Comparison of ENCODE assay signal across 15 cellular contexts in genomic region chr6:139680819-139681218, GRCh38.
"Had no signal": no experiment of that assay in that cellular context is flagged by ENCODE, and none has a peak within 500 bp of the region (broad histone marks: within the 10 kb centered on the region; RNA-seq: fewer than 3 reads in every experiment).

No MANE protein-coding gene starts in this region.

- H3K27ac ChIP-seq: breast epithelium, gastroesophageal sphincter, neutrophil, skin epidermis, thyroid gland had no signal

- ATAC-seq: activated CD4-positive, CD25-positive, alpha-beta regulatory T cell treated with anti-CD3 and anti-CD28 coated beads, Interleukin-2, amount 50 U/mL, for 24 hours; gastroesophageal sphincter; left colon; naive thymus-derived CD4-positive, alpha-beta T cell; stimulated activated naive B cell treated with anti-CD40 and anti-IgM and Interleukin-4, amounts not matched to agents 10 μg/mL and 1 μg/mL and 100 μg/mL, for 72 hours had no signal

- H3K9me3 Mint-ChIP-seq: activated T-helper 1 cell treated with anti-CD3 and anti-CD28 coated beads, Interleukin-12 subunit alpha, Interleukin-12 subunit beta, Interleukin-2, Interleukin-4 antibody, amounts not matched to agents 30 ng/mL and 10 ng/mL and 1 ng/mL, durations not matched to agents 14 hours and 24 hours and 36 hours; naive thymus-derived CD4-positive, alpha-beta T cell; stimulated activated naive B cell treated with anti-CD40 and anti-IgM and Interleukin-4, amounts not matched to agents 10 μg/mL and 1 μg/mL and 100 μg/mL, for 72 hours had no signal

- DNase-seq: activated naive CD4-positive, alpha-beta T cell; anterior cingulate cortex; left colon; naive thymus-derived CD4-positive, alpha-beta T cell; stimulated activated CD4-positive, alpha-beta T cell treated with anti-CD3 and anti-CD28 coated beads, Interleukin-15, amount 100 ng/mL, for 24 hours; stimulated activated CD4-positive, alpha-beta T cell treated with anti-CD3 and anti-CD28 coated beads, Interleukin-4, amount 100 ng/mL, for 1 hour; stimulated activated naive B cell treated with anti-CD40 and anti-IgM and Interleukin-4, amounts not matched to agents 10 μg/mL and 1 μg/mL and 100 μg/mL, for 72 hours; thyroid gland had no signal

- H3K9me3 ChIP-seq: breast epithelium, gastroesophageal sphincter, neutrophil, thyroid gland had no signal

- H3K27me3 ChIP-seq: breast epithelium, gastroesophageal sphincter, neutrophil, thyroid gland had no signal

- H3K4me3 Mint-ChIP-seq: activated T-helper 1 cell treated with anti-CD3 and anti-CD28 coated beads, Interleukin-12 subunit alpha, Interleukin-12 subunit beta, Interleukin-2, Interleukin-4 antibody, amounts not matched to agents 30 ng/mL and 10 ng/mL and 1 ng/mL, durations not matched to agents 14 hours and 24 hours and 36 hours; naive thymus-derived CD4-positive, alpha-beta T cell; stimulated activated naive B cell treated with anti-CD40 and anti-IgM and Interleukin-4, amounts not matched to agents 10 μg/mL and 1 μg/mL and 100 μg/mL, for 72 hours had no signal

- H3K4me1 ChIP-seq: breast epithelium, thyroid gland had no signal

- H3K36me3 ChIP-seq: breast epithelium, gastroesophageal sphincter, neutrophil, thyroid gland had no signal

- H3K4me3 ChIP-seq: breast epithelium, gastroesophageal sphincter, lung, skin epidermis, thyroid gland had no signal

- H3K36me3 Mint-ChIP-seq: naive thymus-derived CD4-positive, alpha-beta T cell; stimulated activated naive B cell treated with anti-CD40 and anti-IgM and Interleukin-4, amounts not matched to agents 10 μg/mL and 1 μg/mL and 100 μg/mL, for 72 hours had no signal

- H3K4me1 Mint-ChIP-seq: naive thymus-derived CD4-positive, alpha-beta T cell; stimulated activated naive B cell treated with anti-CD40 and anti-IgM and Interleukin-4, amounts not matched to agents 10 μg/mL and 1 μg/mL and 100 μg/mL, for 72 hours had no signal

- H3K27ac Mint-ChIP-seq: activated T-helper 1 cell treated with anti-CD3 and anti-CD28 coated beads, Interleukin-12 subunit alpha, Interleukin-12 subunit beta, Interleukin-2, Interleukin-4 antibody, amounts not matched to agents 30 ng/mL and 10 ng/mL and 1 ng/mL, durations not matched to agents 14 hours and 24 hours and 36 hours; naive thymus-derived CD4-positive, alpha-beta T cell; stimulated activated naive B cell treated with anti-CD40 and anti-IgM and Interleukin-4, amounts not matched to agents 10 μg/mL and 1 μg/mL and 100 μg/mL, for 72 hours had no signal

- H3K27me3 Mint-ChIP-seq: stimulated activated naive B cell treated with anti-CD40 and anti-IgM and Interleukin-4, amounts not matched to agents 10 μg/mL and 1 μg/mL and 100 μg/mL, for 72 hours had no signal
